ENCODE assay signal across 1 cellular context in genomic region chr1:45730075-45730779, GRCh38.
TF ChIP-seq lines count a peak whose summit lies in the region.

No MANE protein-coding gene starts in this region.

TF ChIP-seq in GM23338, 12 proteins besides CTCF, POLR2A, EP300 and RAD21 (continued from another document):
- TF ChIP-seq, protein P1, sequence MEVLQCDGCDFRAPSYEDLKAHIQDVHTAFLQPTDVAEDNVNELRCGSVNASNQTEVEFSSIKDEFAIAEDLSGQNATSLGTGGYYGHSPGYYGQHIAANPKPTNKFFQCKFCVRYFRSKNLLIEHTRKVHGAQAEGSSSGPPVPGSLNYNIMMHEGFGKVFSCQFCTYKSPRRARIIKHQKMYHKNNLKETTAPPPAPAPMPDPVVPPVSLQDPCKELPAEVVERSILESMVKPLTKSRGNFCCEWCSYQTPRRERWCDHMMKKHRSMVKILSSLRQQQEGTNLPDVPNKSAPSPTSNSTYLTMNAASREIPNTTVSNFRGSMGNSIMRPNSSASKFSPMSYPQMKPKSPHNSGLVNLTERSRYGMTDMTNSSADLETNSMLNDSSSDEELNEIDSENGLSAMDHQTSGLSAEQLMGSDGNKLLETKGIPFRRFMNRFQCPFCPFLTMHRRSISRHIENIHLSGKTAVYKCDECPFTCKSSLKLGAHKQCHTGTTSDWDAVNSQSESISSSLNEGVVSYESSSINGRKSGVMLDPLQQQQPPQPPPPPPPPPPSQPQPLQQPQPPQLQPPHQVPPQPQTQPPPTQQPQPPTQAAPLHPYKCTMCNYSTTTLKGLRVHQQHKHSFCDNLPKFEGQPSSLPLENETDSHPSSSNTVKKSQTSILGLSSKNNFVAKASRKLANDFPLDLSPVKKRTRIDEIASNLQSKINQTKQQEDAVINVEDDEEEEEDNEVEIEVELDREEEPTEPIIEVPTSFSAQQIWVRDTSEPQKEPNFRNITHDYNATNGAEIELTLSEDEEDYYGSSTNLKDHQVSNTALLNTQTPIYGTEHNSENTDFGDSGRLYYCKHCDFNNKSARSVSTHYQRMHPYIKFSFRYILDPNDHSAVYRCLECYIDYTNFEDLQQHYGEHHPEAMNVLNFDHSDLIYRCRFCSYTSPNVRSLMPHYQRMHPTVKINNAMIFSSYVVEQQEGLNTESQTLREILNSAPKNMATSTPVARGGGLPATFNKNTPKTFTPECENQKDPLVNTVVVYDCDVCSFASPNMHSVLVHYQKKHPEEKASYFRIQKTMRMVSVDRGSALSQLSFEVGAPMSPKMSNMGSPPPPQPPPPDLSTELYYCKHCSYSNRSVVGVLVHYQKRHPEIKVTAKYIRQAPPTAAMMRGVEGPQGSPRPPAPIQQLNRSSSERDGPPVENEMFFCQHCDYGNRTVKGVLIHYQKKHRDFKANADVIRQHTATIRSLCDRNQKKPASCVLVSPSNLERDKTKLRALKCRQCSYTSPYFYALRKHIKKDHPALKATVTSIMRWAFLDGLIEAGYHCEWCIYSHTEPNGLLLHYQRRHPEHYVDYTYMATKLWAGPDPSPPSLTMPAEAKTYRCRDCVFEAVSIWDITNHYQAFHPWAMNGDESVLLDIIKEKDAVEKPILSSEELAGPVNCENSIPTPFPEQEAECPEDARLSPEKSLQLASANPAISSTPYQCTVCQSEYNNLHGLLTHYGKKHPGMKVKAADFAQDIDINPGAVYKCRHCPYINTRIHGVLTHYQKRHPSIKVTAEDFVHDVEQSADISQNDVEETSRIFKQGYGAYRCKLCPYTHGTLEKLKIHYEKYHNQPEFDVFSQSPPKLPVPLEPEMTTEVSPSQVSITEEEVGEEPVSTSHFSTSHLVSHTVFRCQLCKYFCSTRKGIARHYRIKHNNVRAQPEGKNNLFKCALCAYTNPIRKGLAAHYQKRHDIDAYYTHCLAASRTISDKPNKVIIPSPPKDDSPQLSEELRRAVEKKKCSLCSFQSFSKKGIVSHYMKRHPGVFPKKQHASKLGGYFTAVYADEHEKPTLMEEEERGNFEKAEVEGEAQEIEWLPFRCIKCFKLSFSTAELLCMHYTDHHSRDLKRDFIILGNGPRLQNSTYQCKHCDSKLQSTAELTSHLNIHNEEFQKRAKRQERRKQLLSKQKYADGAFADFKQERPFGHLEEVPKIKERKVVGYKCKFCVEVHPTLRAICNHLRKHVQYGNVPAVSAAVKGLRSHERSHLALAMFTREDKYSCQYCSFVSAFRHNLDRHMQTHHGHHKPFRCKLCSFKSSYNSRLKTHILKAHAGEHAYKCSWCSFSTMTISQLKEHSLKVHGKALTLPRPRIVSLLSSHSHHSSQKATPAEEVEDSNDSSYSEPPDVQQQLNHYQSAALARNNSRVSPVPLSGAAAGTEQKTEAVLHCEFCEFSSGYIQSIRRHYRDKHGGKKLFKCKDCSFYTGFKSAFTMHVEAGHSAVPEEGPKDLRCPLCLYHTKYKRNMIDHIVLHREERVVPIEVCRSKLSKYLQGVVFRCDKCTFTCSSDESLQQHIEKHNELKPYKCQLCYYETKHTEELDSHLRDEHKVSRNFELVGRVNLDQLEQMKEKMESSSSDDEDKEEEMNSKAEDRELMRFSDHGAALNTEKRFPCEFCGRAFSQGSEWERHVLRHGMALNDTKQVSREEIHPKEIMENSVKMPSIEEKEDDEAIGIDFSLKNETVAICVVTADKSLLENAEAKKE (CRISPR knock-in tag; IDR thresholded peaks at IDR 0.05): no peak
- TF ChIP-seq CREB1 (CRISPR knock-in tag; IDR thresholded peaks at IDR 0.05; ENCODE audit: low read depth): no peak
- TF ChIP-seq ZNF114 (CRISPR knock-in tag; IDR thresholded peaks at IDR 0.05): no peak
